In genomic region chr5:88675159-88675757, GRCh38 we compare ENCODE assay signal across 8 cellular contexts.
A peak's percentile ranks its signal among the peaks of the same experiment; 100 is the strongest.
DNase-seq lines count a peak whose midpoint lies in the region; ATAC-seq and TF ChIP-seq lines count a peak whose summit lies in the region.

No MANE protein-coding gene starts in this region.

- no peak for TF ChIP-seq CTCF in Caco-2 (IDR thresholded peaks at IDR 0.05; ENCODE audit: insufficient read depth in 1 of 2, low read depth in 1 of 2, low read length in 1 of 2, severe bottlenecking in 1 of 2, unreplicated experiment in 1 of 2)
- no peak for TF ChIP-seq CTCF in kidney epithelial cell (IDR thresholded peaks at IDR 0.05; ENCODE audit: insufficient read depth, low read length, poor library complexity, severe bottlenecking)
- TF ChIP-seq CTCF in tibial artery (IDR thresholded peaks at IDR 0.05), result no peak

- no peaks in the 10 kb centered on the region for H3K36me3 Mint-ChIP-seq in Caco-2 (ENCODE audit: insufficient read depth, unreplicated experiment)
- peaks cover 4% of the 10 kb centered on the region for H3K36me3 Mint-ChIP-seq in activated T-helper 2 cell treated with anti-CD3 and anti-CD28 coated beads, Interferon-gamma antibody, Interleukin-2, Interleukin-4, amounts not matched to agents 10 μg/mL and 5 μg/mL and 100 μg/mL, durations not matched to agents 14 hours and 24 hours and 36 hours (ENCODE audit: low read depth)

- H3K9me3 ChIP-seq in Caco-2, result no peaks in the 10 kb centered on the region
- H3K9me3 ChIP-seq in tibial artery, result no peaks in the 10 kb centered on the region

- H3K4me3 ChIP-seq in Caco-2 (ENCODE audit: low read depth, low read length) (peak overlapping the region; percentile 46), kidney epithelial cell (ENCODE audit: low read depth, low read length) (peak overlapping the region; percentile 33), tibial artery (peak overlapping the region in 1 of 2 donors; percentile 50)

- no peaks in the 10 kb centered on the region for H3K9me3 Mint-ChIP-seq in Caco-2 (ENCODE audit: unreplicated experiment)
- peaks cover 4% of the 10 kb centered on the region for H3K9me3 Mint-ChIP-seq in activated T-helper 2 cell treated with anti-CD3 and anti-CD28 coated beads, Interferon-gamma antibody, Interleukin-2, Interleukin-4, amounts not matched to agents 10 μg/mL and 5 μg/mL and 100 μg/mL, durations not matched to agents 14 hours and 24 hours and 36 hours

- no peak overlapping the region for H3K27ac ChIP-seq in tibial artery

- peaks cover 13% of the 10 kb centered on the region for H3K4me1 Mint-ChIP-seq in Caco-2 (ENCODE audit: low read depth, unreplicated experiment)
- H3K4me1 Mint-ChIP-seq in activated T-helper 2 cell treated with anti-CD3 and anti-CD28 coated beads, Interferon-gamma antibody, Interleukin-2, Interleukin-4, amounts not matched to agents 10 μg/mL and 5 μg/mL and 100 μg/mL, durations not matched to agents 14 hours and 24 hours and 36 hours (ENCODE audit: low read depth), result peaks cover 24% of the 10 kb centered on the region

- no peak for DNase-seq in Caco-2
- DNase-seq in activated T-helper 2 cell treated with anti-CD3 and anti-CD28 coated beads, Interferon-gamma antibody, Interleukin-2, Interleukin-4, amounts not matched to agents 10 μg/mL and 5 μg/mL and 100 μg/mL, durations not matched to agents 14 hours and 24 hours and 36 hours (ENCODE audit: low spot score), result no peak
- DNase-seq in kidney epithelial cell (ENCODE audit: low read depth), result no peak
- peak; percentile 82 for DNase-seq in superior temporal gyrus (ENCODE audit: extremely low spot score)
- DNase-seq in tibial artery, result no peak
- no peak for DNase-seq in effector CD4-positive, alpha-beta T cell

- H3K36me3 ChIP-seq in Caco-2 (ENCODE audit: control insufficient read depth, insufficient read depth, low read length), result no peaks in the 10 kb centered on the region
- no peaks in the 10 kb centered on the region for H3K36me3 ChIP-seq in kidney epithelial cell (ENCODE audit: control insufficient read depth, insufficient read depth, low read length)
- H3K36me3 ChIP-seq in tibial artery, result no peaks in the 10 kb centered on the region

- H3K4me1 ChIP-seq in Caco-2, result 0 out of 2 replicates have a peak, but pooled peaks cover 1% of the 10 kb centered on the region
- H3K4me1 ChIP-seq in tibial artery, result peaks cover 0 to 26% (median 22%) of the 10 kb centered on the region in 4 donors

- CTCF ChIA-PET in Caco-2 (lab: Charles Lee), result interaction anchor here (0.5 to 1.3 kb wide), 2 partner anchors 16 to 116 kb away, joined by 4 to 5 read pairs; no protein-coding TSS in a partner anchor

- ATAC-seq in GM19463 (IDR thresholded peaks at IDR 0.05; ENCODE audit: unreplicated experiment) (peak; percentile 13), HG03571 (IDR thresholded peaks at IDR 0.05; ENCODE audit: unreplicated experiment) (peak; percentile 13)

- peaks cover 37% of the 10 kb centered on the region for H3K27me3 Mint-ChIP-seq in Caco-2 (ENCODE audit: insufficient read depth, unreplicated experiment)
- peaks cover 79% of the 10 kb centered on the region for H3K27me3 Mint-ChIP-seq in activated T-helper 2 cell treated with anti-CD3 and anti-CD28 coated beads, Interferon-gamma antibody, Interleukin-2, Interleukin-4, amounts not matched to agents 10 μg/mL and 5 μg/mL and 100 μg/mL, durations not matched to agents 14 hours and 24 hours and 36 hours (ENCODE audit: low read depth)

- POLR2A ChIA-PET in Caco-2 (lab: Charles Lee), result no interaction called here

- peak overlapping the region; percentile 77 for H3K4me3 Mint-ChIP-seq in Caco-2 (ENCODE audit: unreplicated experiment)
- H3K4me3 Mint-ChIP-seq in activated T-helper 2 cell treated with anti-CD3 and anti-CD28 coated beads, Interferon-gamma antibody, Interleukin-2, Interleukin-4, amounts not matched to agents 10 μg/mL and 5 μg/mL and 100 μg/mL, durations not matched to agents 14 hours and 24 hours and 36 hours (ENCODE audit: low read depth), result peak overlapping the region; percentile 11

- BruUV-seq in Caco-2 (replicated peaks; lab: Mats Ljungman, UMichigan), result no TSS peak

- H3K27ac Mint-ChIP-seq in Caco-2 (ENCODE audit: unreplicated experiment), result no peak overlapping the region
- H3K27ac Mint-ChIP-seq in activated T-helper 2 cell treated with anti-CD3 and anti-CD28 coated beads, Interferon-gamma antibody, Interleukin-2, Interleukin-4, amounts not matched to agents 10 μg/mL and 5 μg/mL and 100 μg/mL, durations not matched to agents 14 hours and 24 hours and 36 hours, result peak overlapping the region; percentile 53

- intact Hi-C loops in Caco-2 (cut with micrococcal nuclease; ENCODE audit: unreplicated experiment), result loop anchor here (2.0 kb wide), 1 partner anchor 406 kb away; the partner anchor contains the start of gene TMEM161B
- intact Hi-C loops in activated T-helper 2 cell treated with anti-CD3 and anti-CD28 coated beads, Interferon-gamma antibody, Interleukin-2, Interleukin-4, amounts not matched to agents 10 μg/mL and 5 μg/mL and 100 μg/mL, durations not matched to agents 14 hours and 24 hours and 36 hours (cut with micrococcal nuclease), result loop anchor here (1.0 to 2.0 kb wide), 3 partner anchors 9 to 16 kb away; no protein-coding TSS in a partner anchor
- intact Hi-C loops in tibial artery (cut with DNase I; ENCODE audit: low total_unique reads), result no loop called here

- peaks cover 2% of the 10 kb centered on the region; the same call in 1 of the 2 replicates for H3K27me3 ChIP-seq in Caco-2 (replicated peaks; ENCODE audit: control insufficient read depth, insufficient read depth, low read length)
- peaks cover 83% of the 10 kb centered on the region for H3K27me3 ChIP-seq in kidney epithelial cell (ENCODE audit: control insufficient read depth, insufficient read depth, low read length)
- H3K27me3 ChIP-seq in tibial artery, result peaks cover 13 to 98% of the 10 kb centered on the region in 2 donors
